23 cellular contexts compared by ENCODE assay signal in genomic region chr6:40334496-40334895, GRCh38.
"Had no signal": no experiment of that assay in that cellular context is flagged by ENCODE, and none has a peak within 500 bp of the region (broad histone marks: within the 10 kb centered on the region; RNA-seq: fewer than 3 reads in every experiment).

No MANE protein-coding gene starts in this region.

- H3K4me3 Mint-ChIP-seq: activated CD4-positive, alpha-beta memory T cell treated with anti-CD3 and anti-CD28 coated beads for 36 hours; activated naive CD4-positive, alpha-beta T cell treated with anti-CD3 and anti-CD28 coated beads for 36 hours; activated T-cell treated with anti-CD3 and anti-CD28 coated beads, Interleukin-2, amount 50 U/mL, for 72 hours; mesothelial cell of epicardium; natural killer cell had no signal

- H3K9me3 Mint-ChIP-seq: activated CD4-positive, alpha-beta memory T cell treated with anti-CD3 and anti-CD28 coated beads for 36 hours; activated naive CD4-positive, alpha-beta T cell treated with anti-CD3 and anti-CD28 coated beads for 36 hours; activated T-cell treated with anti-CD3 and anti-CD28 coated beads, Interleukin-2, amount 50 U/mL, for 72 hours; mesothelial cell of epicardium; natural killer cell had no signal

- H3K36me3 Mint-ChIP-seq: activated CD4-positive, alpha-beta memory T cell treated with anti-CD3 and anti-CD28 coated beads for 36 hours; mesothelial cell of epicardium; natural killer cell had no signal

- H3K27ac Mint-ChIP-seq: activated CD4-positive, alpha-beta memory T cell treated with anti-CD3 and anti-CD28 coated beads for 36 hours; activated naive CD4-positive, alpha-beta T cell treated with anti-CD3 and anti-CD28 coated beads for 36 hours; activated T-cell treated with anti-CD3 and anti-CD28 coated beads, Interleukin-2, amount 50 U/mL, for 72 hours; mesothelial cell of epicardium; natural killer cell had no signal

- H3K4me3 ChIP-seq: coronary artery, heart left ventricle, left lung, lung, pancreas, psoas muscle, thyroid gland had no signal

- H3K4me1 Mint-ChIP-seq: mesothelial cell of epicardium had no signal

- H3K4me1 ChIP-seq: heart left ventricle, left lung, pancreas, psoas muscle, thyroid gland had no signal

- DNase-seq: activated CD4-positive, alpha-beta memory T cell treated with anti-CD3 and anti-CD28 coated beads for 36 hours; activated CD4-positive, alpha-beta T cell treated with anti-CD3 and anti-CD28 coated beads for 48 hours; activated CD4-positive, CD25-positive, alpha-beta regulatory T cell; activated effector memory CD4-positive, alpha-beta T cell treated with Interleukin-2 at 50 U/mL for 16 hours; activated naive CD4-positive, alpha-beta T cell treated with anti-CD3 and anti-CD28 coated beads for 36 hours; activated T-cell treated with anti-CD3 and anti-CD28 coated beads, Interleukin-2, amount 50 U/mL, for 72 hours; amygdala; cerebellar nuclear complex; heart left ventricle; kidney glomerular epithelial cell; left lung; natural killer cell; pancreas; psoas muscle; right cardiac atrium; stimulated activated CD4-positive, alpha-beta T cell treated with anti-CD3 and anti-CD28 coated beads, Interleukin-1b, Interleukin-23, amount 100 ng/mL, for 48 hours; stimulated activated naive CD8-positive, alpha-beta T cell treated with anti-CD3 and anti-CD28 coated beads, Interleukin-15, Interleukin-2, amounts not matched to agents 100 U/mL and 50 U/mL, for 24 hours; T-helper 9 cell; thyroid gland had no signal

- H3K9me3 ChIP-seq: heart left ventricle, left lung, pancreas, psoas muscle, thyroid gland had no signal

- H3K27ac ChIP-seq: coronary artery, epithelial cell of prostate, heart left ventricle, left lung, pancreas, psoas muscle, thyroid gland had no signal

- H3K36me3 ChIP-seq: heart left ventricle, left lung, pancreas, thyroid gland had no signal

- ATAC-seq: activated T-cell treated with anti-CD3 and anti-CD28 coated beads, Interleukin-2, amount 50 U/mL, for 72 hours; heart left ventricle; left lung; natural killer cell; pancreas; psoas muscle; right cardiac atrium; stimulated activated naive CD8-positive, alpha-beta T cell treated with anti-CD3 and anti-CD28 coated beads, Interleukin-15, Interleukin-2, amounts not matched to agents 100 U/mL and 50 U/mL, for 24 hours had no signal

- H3K27me3 ChIP-seq: pancreas, thyroid gland had no signal
